In the genomic region with DNA sequence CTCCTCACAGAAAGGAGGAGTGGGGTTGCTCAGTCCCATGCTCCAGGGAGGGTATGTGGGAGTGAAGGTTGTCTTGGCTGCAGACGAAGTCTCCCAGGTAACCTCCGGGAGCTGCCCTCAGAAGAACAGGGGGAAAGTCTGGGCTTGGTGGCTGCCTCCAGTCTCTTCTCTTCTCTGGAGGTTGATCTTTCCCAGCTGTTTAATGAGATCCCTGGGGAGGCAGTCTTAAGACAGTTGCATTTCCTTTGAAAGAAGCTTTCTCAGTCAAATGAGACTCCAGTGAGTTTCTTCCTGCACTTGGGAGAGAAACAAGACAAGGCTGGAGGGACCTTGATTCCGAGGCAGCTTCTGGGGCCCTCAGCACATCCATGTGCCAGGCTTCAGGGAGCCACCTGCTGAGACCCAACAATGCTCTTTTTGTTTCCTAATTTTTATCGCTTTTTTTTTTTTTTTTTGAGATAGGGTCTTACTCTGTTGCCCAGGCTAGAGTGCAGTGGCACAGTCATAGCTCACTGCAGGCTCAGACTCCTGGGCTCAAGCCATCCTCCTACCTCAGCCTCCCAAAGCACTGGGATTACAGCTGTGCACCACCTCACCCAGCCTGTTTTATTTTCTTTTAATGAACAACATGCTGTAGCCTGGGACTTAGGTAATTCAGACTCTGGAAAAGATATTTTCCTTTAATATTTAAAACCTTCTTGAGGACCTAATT, we compare ENCODE assay signal across 16 cellular contexts.
DNase-seq lines count a peak whose midpoint lies in the region; ATAC-seq and TF ChIP-seq lines count a peak whose summit lies in the region.
"Had no signal": no experiment of that assay in that cellular context is flagged by ENCODE, and none has a peak within 500 bp of the region (broad histone marks: within the 10 kb centered on the region; RNA-seq: fewer than 3 reads in every experiment).

No MANE protein-coding gene starts in this region.

- no peak overlapping the region for H3K14ac ChIP-seq in H9 (ENCODE audit: insufficient read depth, low read length)

- DNase-seq in H9 (peak; percentile 41), NCI-H2171 treated with DMSO at 0.1 percent for 48 hours (lab: John Stamatoyannopoulos, UW) (peak; percentile 73), iPS DF 6.9 (ENCODE audit: low read depth, low spot score) (peak; percentile 7), germinal center (ENCODE audit: low spot score) (no peak)
- DNase-seq in stimulated activated naive CD8-positive, alpha-beta T cell treated with anti-CD3 and anti-CD28 coated beads, Interleukin-15, Interleukin-2, amounts not matched to agents 100 U/mL and 50 U/mL, for 24 hours = no peak
- DNase-seq in effector memory CD8-positive, alpha-beta T cell = no peak
- DNase-seq: CD8-positive, alpha-beta T cell; DMS79; KG1; NCI-H1092 treated with DMSO at 0.1 percent for 48 hours; NCI-H2081 treated with DMSO at 0.1 percent for 48 hours; NCI-H345; NCI-H526; SIG-M5 had no signal

- H3K56ac ChIP-seq in H9 (ENCODE audit: insufficient read length, low read depth, low read length) = no peak overlapping the region

- peaks cover 3% of the 10 kb centered on the region; the same call in 1 of the 2 replicates for H3K4me1 ChIP-seq in H9 (ENCODE audit: insufficient read depth, low read length)
- H3K4me1 ChIP-seq in iPS DF 6.9 (ENCODE audit: control insufficient read depth, insufficient read depth, low read length) = peaks cover 2% of the 10 kb centered on the region; the same call in 1 of the 2 replicates

- peaks cover 0 to 2% (median 0%) of the 10 kb centered on the region in 3 experiments; a peak in 1 of 7 replicates for H3K36me3 Mint-ChIP-seq in H9 (ENCODE audit: insufficient read depth in 1 of 3, low read depth in 3 of 3)
- no peaks in the 10 kb centered on the region for H3K36me3 Mint-ChIP-seq in effector memory CD8-positive, alpha-beta T cell (ENCODE audit: insufficient read depth)
- H3K36me3 Mint-ChIP-seq: CD8-positive, alpha-beta T cell had no signal

- peak overlapping the region in 1 of 3 experiments; percentile 28; a peak in 3 of 7 replicates for H3K27ac Mint-ChIP-seq in H9
- no peak overlapping the region for H3K27ac Mint-ChIP-seq in effector memory CD8-positive, alpha-beta T cell
- H3K27ac Mint-ChIP-seq: B cell; CD8-positive, alpha-beta T cell had no signal

- no peak overlapping the region for H3K27ac ChIP-seq in H9 (ENCODE audit: insufficient read length, low read depth, low read length)
- H3K27ac ChIP-seq in iPS DF 6.9 (ENCODE audit: low read length) = no peak overlapping the region

- H4K20me1 ChIP-seq in H9 (ENCODE audit: control insufficient read depth, insufficient read depth, insufficient read length) = no peaks in the 10 kb centered on the region

- no peak overlapping the region for H2BK120ac ChIP-seq in H9 (ENCODE audit: low read depth, low read length, poor library complexity, severe bottlenecking)

- H3K4me3 ChIP-seq in iPS DF 6.9 (ENCODE audit: low read length) = no peak overlapping the region

- no peak overlapping the region for H3K4ac ChIP-seq in H9 (ENCODE audit: low read depth, low read length)

- H3K9ac ChIP-seq in H9 (ENCODE audit: extremely low read depth, insufficient read length, low read length) = no peak overlapping the region

- no peaks in the 10 kb centered on the region for H3K79me2 ChIP-seq in H9 (ENCODE audit: insufficient read depth, low read length)

- no peaks in the 10 kb centered on the region; the same call in 1 of the 2 replicates for H3K27me3 Mint-ChIP-seq in H9 (ENCODE audit: low read depth)
- no peaks in the 10 kb centered on the region for H3K27me3 Mint-ChIP-seq in effector memory CD8-positive, alpha-beta T cell
- H3K27me3 Mint-ChIP-seq: B cell had no signal

- H3K23ac ChIP-seq in H9 (ENCODE audit: insufficient read length, low read depth, low read length) = no peak overlapping the region

- H3K4me3 Mint-ChIP-seq in H9 = no peak overlapping the region
- H3K4me3 Mint-ChIP-seq in effector memory CD8-positive, alpha-beta T cell = no peak overlapping the region
- H3K4me3 Mint-ChIP-seq: B cell; CD8-positive, alpha-beta T cell had no signal

- H3K9me3 Mint-ChIP-seq in H9 = peaks cover 0 to 2% of the 10 kb centered on the region in 2 experiments; a peak in 2 of 5 replicates
- H3K9me3 Mint-ChIP-seq in effector memory CD8-positive, alpha-beta T cell = no peaks in the 10 kb centered on the region
- H3K9me3 Mint-ChIP-seq: CD8-positive, alpha-beta T cell had no signal

- H3K9me3 ChIP-seq in H9 (ENCODE audit: control insufficient read depth, low read depth, low read length) (no peaks in the 10 kb centered on the region), iPS DF 6.9 (ENCODE audit: control insufficient read depth, insufficient read depth, low read length) (no peaks in the 10 kb centered on the region)

- TF ChIP-seq CTCF in H9 (conservative IDR thresholded peaks at IDR 0.05) = no peak

- no peak overlapping the region for H3T11ph ChIP-seq in H9 (ENCODE audit: low read length)

- peaks cover 17 to 20% of the 10 kb centered on the region in 2 experiments for H3K4me1 Mint-ChIP-seq in H9
- H3K4me1 Mint-ChIP-seq in effector memory CD8-positive, alpha-beta T cell (ENCODE audit: low read depth in 2 of 2) = no peaks in the 10 kb centered on the region
- H3K4me1 Mint-ChIP-seq: B cell had no signal

- no peak overlapping the region for H2AFZ ChIP-seq in H9 (ENCODE audit: low read length)

- H3K36me3 ChIP-seq in iPS DF 6.9 (ENCODE audit: control insufficient read depth, insufficient read depth, low read length) = no peaks in the 10 kb centered on the region

- no peaks in the 10 kb centered on the region for H3K23me2 ChIP-seq in H9 (ENCODE audit: insufficient read length, low read depth, low read length, poor library complexity, severe bottlenecking)

- H3K27me3 ChIP-seq in H9 (ENCODE audit: insufficient read depth, low read length) (no peaks in the 10 kb centered on the region), iPS DF 6.9 (ENCODE audit: control insufficient read depth, insufficient read depth, low read length) (no peaks in the 10 kb centered on the region)

- H4K5ac ChIP-seq in H9 (ENCODE audit: insufficient read length, low read depth, low read length) = no peak overlapping the region

- no peaks in the 10 kb centered on the region for H3K79me1 ChIP-seq in H9 (ENCODE audit: insufficient read depth, low read depth, low read length, poor library complexity, severe bottlenecking)

- no peak overlapping the region for H2BK20ac ChIP-seq in H9 (ENCODE audit: low read depth, low read length, poor library complexity, severe bottlenecking)

- no peak overlapping the region for H2BK15ac ChIP-seq in H9 (ENCODE audit: low read depth, low read length)

- no peak overlapping the region for H3K18ac ChIP-seq in H9 (ENCODE audit: insufficient read length, low read depth, low read length)

- no CpG with 5 or more reads among the region's 4 CpGs for WGBS in H9 (ENCODE audit: extremely low coverage, insufficient read length, low lambda C conversion rate)
- no CpG with 5 or more reads among the region's 4 CpGs for WGBS in iPS DF 6.9 (ENCODE audit: insufficient coverage, insufficient read length)

- no peak for ATAC-seq in stimulated activated naive CD8-positive, alpha-beta T cell treated with anti-CD3 and anti-CD28 coated beads, Interleukin-15, Interleukin-2, amounts not matched to agents 100 U/mL and 50 U/mL, for 24 hours
- no peak for ATAC-seq in GM21390 (IDR thresholded peaks at IDR 0.05; ENCODE audit: unreplicated experiment)
- no peak for ATAC-seq in effector memory CD8-positive, alpha-beta T cell (replicated peaks)
- ATAC-seq: CD8-positive, alpha-beta T cell had no signal

- H2AK5ac ChIP-seq in H9 (ENCODE audit: insufficient read length, low read length) = no peak overlapping the region

- no peak overlapping the region for H2BK12ac ChIP-seq in H9 (ENCODE audit: insufficient read length, low read depth, low read length)

- no peak overlapping the region for H4K91ac ChIP-seq in H9 (ENCODE audit: insufficient read length, low read depth, low read length)

- no peak overlapping the region for H4K8ac ChIP-seq in H9 (replicated peaks; ENCODE audit: insufficient read length, low read depth, low read length)

- H2BK5ac ChIP-seq in H9 (ENCODE audit: insufficient read length, low read length) = no peak overlapping the region

- H3K4me2 ChIP-seq in H9 (ENCODE audit: insufficient read depth, insufficient read length, low read length) = no peak overlapping the region

Comparison
In these comparisons a context has a peak if more than half of its experiments do, and no peak if none do; other contexts are left out.
1. DNase-seq: peak in H9 (single experiment), NCI-H2171 treated with DMSO at 0.1 percent for 48 hours (single experiment) and iPS DF 6.9 (single experiment); none in germinal center (single experiment), stimulated activated naive CD8-positive, alpha-beta T cell treated with anti-CD3 and anti-CD28 coated beads, Interleukin-15, Interleukin-2, amounts not matched to agents 100 U/mL and 50 U/mL, for 24 hours (single experiment) and effector memory CD8-positive, alpha-beta T cell (0 of 3).